16 cellular contexts compared by ENCODE assay signal in genomic region chr11:102513869-102514268, GRCh38. TPM values are rescaled to one million over a fixed set of nuclear protein-coding genes. Genes with fewer than 3 reads are reported as not detected.
A peak's percentile ranks its signal among the peaks of the same experiment; 100 is the strongest.
DNase-seq lines count a peak whose midpoint lies in the region; ATAC-seq and TF ChIP-seq lines count a peak whose summit lies in the region.
"Had no signal": no experiment of that assay in that cellular context is flagged by ENCODE, and none has a peak within 500 bp of the region (broad histone marks: within the 10 kb centered on the region; RNA-seq: fewer than 3 reads in every experiment).

No MANE protein-coding gene starts in this region.

- H3K9me3 ChIP-seq in body of pancreas (no peaks in the 10 kb centered on the region), tibial artery (no peaks in the 10 kb centered on the region)
- H3K9me3 ChIP-seq: suprapubic skin had no signal

- peak; percentile 99 for DNase-seq in LNCaP clone FGC (ENCODE audit: low read depth)
- peak; percentile 14 to 41 (median 32) for DNase-seq in body of pancreas
- DNase-seq in left colon = peak; percentile 54 to 71
- DNase-seq in tibial artery = peak; percentile 65 to 67
- no peak for DNase-seq in left ventricle myocardium superior
- DNase-seq: activated gamma-delta T cell treated with Interleukin-2 at 50 U/mL for 16 hours, cerebellar nuclear complex, foreskin keratinocyte, islet precursor cell, KBM-7, natural killer cell, T-helper 2 cell had no signal

- no peaks in the 10 kb centered on the region for H3K27me3 ChIP-seq in body of pancreas
- no peaks in the 10 kb centered on the region for H3K27me3 ChIP-seq in tibial artery
- H3K27me3 ChIP-seq: foreskin keratinocyte, suprapubic skin had no signal

- no peak overlapping the region for H3K4me3 ChIP-seq in LNCaP clone FGC (ENCODE audit: low read depth, low read length)
- H3K4me3 ChIP-seq in body of pancreas = no peak overlapping the region
- no peak overlapping the region for H3K4me3 ChIP-seq in tibial artery
- H3K4me3 ChIP-seq: suprapubic skin had no signal

- H3K4me1 ChIP-seq in body of pancreas = no peaks in the 10 kb centered on the region
- H3K4me1 ChIP-seq in tibial artery = peaks cover 0 to 10% (median 0%) of the 10 kb centered on the region in 4 donors
- H3K4me1 ChIP-seq: suprapubic skin had no signal

- ATAC-seq in body of pancreas = no peak
- peak; percentile 49 for ATAC-seq in left colon
- ATAC-seq in left ventricle myocardium superior = no peak
- no peak for ATAC-seq in HG03354 (IDR thresholded peaks at IDR 0.05; ENCODE audit: poor library complexity, severe bottlenecking, unreplicated experiment)
- no peak for ATAC-seq in GM18502 (IDR thresholded peaks at IDR 0.05; ENCODE audit: poor library complexity, unreplicated experiment)
- ATAC-seq: foreskin keratinocyte, natural killer cell had no signal

- no peak overlapping the region for H3K27ac ChIP-seq in body of pancreas
- no peak overlapping the region for H3K27ac ChIP-seq in tibial artery
- H3K27ac ChIP-seq: foreskin keratinocyte, RWPE1, suprapubic skin had no signal

- H3K36me3 ChIP-seq in body of pancreas (replicated peaks in 1 of 2; ENCODE audit: insufficient read depth in 1 of 2, low read depth in 2 of 2) (no peaks in the 10 kb centered on the region), tibial artery (no peaks in the 10 kb centered on the region)
- H3K36me3 ChIP-seq: suprapubic skin had no signal

- WGBS in body of pancreas, 2 donors = 27 to 33% methylated on average over 3 of the region's 3 CpGs

- TF ChIP-seq CTCF in LNCaP clone FGC (IDR thresholded peaks at IDR 0.05; ENCODE audit: control insufficient read depth, extremely low read depth, insufficient read depth) = no peak
- no peak for TF ChIP-seq CTCF in body of pancreas (IDR thresholded peaks at IDR 0.05)
- TF ChIP-seq CTCF in tibial artery (IDR thresholded peaks at IDR 0.05) = no peak

- no peak for TF ChIP-seq POLR2A in body of pancreas (IDR thresholded peaks at IDR 0.05)

- intact Hi-C loops in body of pancreas (cut with DNase I) = no loop called here
- intact Hi-C loops in left colon (cut with DNase I, micrococcal nuclease) = no loop called here
- intact Hi-C loops in tibial artery (cut with DNase I; ENCODE audit: low total_unique reads) = no loop called here
- intact Hi-C loops in left ventricle myocardium superior (cut with micrococcal nuclease) = no loop called here

RNA-seq across cellular contexts. Expression of gene MMP7, which starts 16.7 kb away (rescaled TPM):
- 100 to 1,000 TPM in 1 of 2 donors, 10 to 100 TPM in 1; 54.5 to 105 TPM for total RNA-seq in body of pancreas
- not detected for total RNA-seq in left colon
- not detected for total RNA-seq in left ventricle myocardium superior
- total RNA-seq: natural killer cell had no signal

Comparison
In these comparisons a context has a peak if more than half of its experiments do, and no peak if none do; other contexts are left out.
1. RNA of gene MMP7, which starts 16.7 kb away (total RNA-seq): 54.5 to 105 TPM in body of pancreas; not detected in left colon and not detected in left ventricle myocardium superior (single experiment); every median in the first group is over 10 times any median in the second.